Comparison of ENCODE assay signal across 2 cellular contexts in the genomic region with DNA sequence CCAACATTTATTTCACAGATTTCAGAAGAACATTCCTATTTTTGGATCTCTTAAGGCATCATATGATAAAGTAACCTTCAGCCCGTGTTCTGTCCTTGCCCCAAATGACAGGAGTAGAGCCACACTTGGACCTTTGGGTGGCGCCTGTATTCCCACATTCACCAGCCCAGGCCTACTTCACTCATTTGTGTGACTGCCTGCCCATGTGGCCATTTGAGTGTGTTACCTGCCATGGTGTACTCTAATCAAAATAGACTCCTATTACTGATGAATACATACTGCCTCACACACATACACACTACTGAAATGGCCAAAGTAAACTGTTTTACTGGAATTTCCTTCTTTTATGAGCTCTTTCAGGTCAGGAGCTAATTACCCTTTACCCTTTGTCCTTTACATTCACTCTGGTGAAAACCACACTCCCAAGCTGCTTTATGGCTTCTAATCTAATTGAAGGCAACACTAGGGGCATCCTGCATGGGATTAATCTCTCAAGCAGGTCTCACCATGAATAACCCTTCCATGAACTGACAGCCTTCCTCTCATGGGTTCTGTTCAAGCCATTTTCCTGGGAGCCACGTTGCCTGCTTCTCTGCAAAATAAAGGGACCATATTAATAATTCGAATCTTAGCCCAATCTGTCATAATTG.
TF ChIP-seq lines count a peak whose summit lies in the region.

No MANE protein-coding gene starts in this region.

TF ChIP-seq in GM23338, 12 proteins besides CTCF, POLR2A, EP300 and RAD21 (continues in another document):
- TF ChIP-seq ZNF114 (CRISPR knock-in tag; IDR thresholded peaks at IDR 0.05) (no peak), NANOG (IDR thresholded peaks at IDR 0.05; ENCODE audit: borderline replicate concordance) (no peak), JUNB (IDR thresholded peaks at IDR 0.05; ENCODE audit: unreplicated experiment) (no peak), ZNF462 (CRISPR knock-in tag; IDR thresholded peaks at IDR 0.05) (no peak; the same call in 1 of the 2 replicates), STAT1 (IDR thresholded peaks at IDR 0.05; ENCODE audit: unreplicated experiment) (no peak), ZNF331 (CRISPR knock-in tag; IDR thresholded peaks at IDR 0.05; ENCODE audit: low read depth) (no peak), POLR2AphosphoS5 (IDR thresholded peaks at IDR 0.05; ENCODE audit: low read depth) (no peak)
- TF ChIP-seq, protein P1, sequence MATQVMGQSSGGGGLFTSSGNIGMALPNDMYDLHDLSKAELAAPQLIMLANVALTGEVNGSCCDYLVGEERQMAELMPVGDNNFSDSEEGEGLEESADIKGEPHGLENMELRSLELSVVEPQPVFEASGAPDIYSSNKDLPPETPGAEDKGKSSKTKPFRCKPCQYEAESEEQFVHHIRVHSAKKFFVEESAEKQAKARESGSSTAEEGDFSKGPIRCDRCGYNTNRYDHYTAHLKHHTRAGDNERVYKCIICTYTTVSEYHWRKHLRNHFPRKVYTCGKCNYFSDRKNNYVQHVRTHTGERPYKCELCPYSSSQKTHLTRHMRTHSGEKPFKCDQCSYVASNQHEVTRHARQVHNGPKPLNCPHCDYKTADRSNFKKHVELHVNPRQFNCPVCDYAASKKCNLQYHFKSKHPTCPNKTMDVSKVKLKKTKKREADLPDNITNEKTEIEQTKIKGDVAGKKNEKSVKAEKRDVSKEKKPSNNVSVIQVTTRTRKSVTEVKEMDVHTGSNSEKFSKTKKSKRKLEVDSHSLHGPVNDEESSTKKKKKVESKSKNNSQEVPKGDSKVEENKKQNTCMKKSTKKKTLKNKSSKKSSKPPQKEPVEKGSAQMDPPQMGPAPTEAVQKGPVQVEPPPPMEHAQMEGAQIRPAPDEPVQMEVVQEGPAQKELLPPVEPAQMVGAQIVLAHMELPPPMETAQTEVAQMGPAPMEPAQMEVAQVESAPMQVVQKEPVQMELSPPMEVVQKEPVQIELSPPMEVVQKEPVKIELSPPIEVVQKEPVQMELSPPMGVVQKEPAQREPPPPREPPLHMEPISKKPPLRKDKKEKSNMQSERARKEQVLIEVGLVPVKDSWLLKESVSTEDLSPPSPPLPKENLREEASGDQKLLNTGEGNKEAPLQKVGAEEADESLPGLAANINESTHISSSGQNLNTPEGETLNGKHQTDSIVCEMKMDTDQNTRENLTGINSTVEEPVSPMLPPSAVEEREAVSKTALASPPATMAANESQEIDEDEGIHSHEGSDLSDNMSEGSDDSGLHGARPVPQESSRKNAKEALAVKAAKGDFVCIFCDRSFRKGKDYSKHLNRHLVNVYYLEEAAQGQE (IDR thresholded peaks at IDR 0.05; ENCODE audit: unreplicated experiment): no peak

TF ChIP-seq in K562, 482 proteins besides CTCF, POLR2A, EP300 and RAD21:
- TF ChIP-seq ESRRA (IDR thresholded peaks at IDR 0.05; ENCODE audit: borderline replicate concordance, low read depth) (no peak), HNRNPH1 (optimal IDR thresholded peaks at IDR 0.05; ENCODE audit: low read depth, low read length) (no peak), EWSR1 (IDR thresholded peaks at IDR 0.05; ENCODE audit: borderline replicate concordance, low read depth, partially characterized antibody) (no peak), ZNF766 (CRISPR knock-in tag; conservative IDR thresholded peaks at IDR 0.05) (no peak), ZNF431 (CRISPR knock-in tag; IDR thresholded peaks at IDR 0.05) (no peak), L3MBTL2 (IDR thresholded peaks at IDR 0.05) (no peak), MECOM (CRISPR knock-in tag; IDR thresholded peaks at IDR 0.05) (no peak)
